Comparison of ENCODE assay signal across 1 cellular context in the genomic region with DNA sequence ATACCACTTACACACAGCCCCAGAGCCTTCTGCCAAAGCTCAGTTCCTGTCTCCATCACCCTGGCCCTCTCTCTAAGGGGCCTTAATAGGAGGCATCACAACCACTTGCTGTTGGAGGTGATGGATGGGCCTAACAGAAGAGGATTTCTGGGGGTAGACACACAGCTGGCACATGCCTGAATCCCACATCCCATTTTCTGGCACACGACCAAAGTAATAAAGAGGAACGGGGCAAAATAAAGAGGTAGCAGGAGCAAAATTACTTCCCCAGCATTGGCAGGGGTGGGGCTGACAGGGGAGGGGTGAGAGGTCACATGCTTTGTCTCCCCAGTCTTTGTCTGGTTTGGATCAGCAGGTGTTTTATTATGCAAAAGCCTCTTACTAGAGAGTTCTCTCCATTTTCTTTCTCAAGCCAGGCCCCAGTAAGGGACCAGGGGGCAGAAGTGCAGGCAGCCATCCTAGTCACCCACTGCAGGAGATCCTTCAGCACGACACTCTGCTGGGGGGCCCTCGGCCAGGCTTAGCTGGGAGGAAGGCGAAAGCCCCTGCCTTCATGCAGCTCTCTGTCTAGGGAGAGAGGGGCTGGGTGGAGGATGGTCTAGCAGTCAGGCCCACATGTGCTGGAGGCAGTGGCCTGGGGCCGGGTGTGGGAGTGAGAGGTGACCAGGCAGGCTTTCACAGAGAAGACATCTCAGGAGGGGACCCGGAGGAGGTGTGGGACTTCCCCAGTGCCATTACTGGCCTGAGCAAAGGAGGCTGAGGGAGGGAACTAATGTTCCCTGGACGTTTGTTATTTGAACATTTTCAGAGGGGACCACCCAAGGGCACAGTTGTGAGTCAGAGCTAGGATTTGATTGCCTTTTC.
TF ChIP-seq lines count a peak whose summit lies in the region.

No MANE protein-coding gene starts in this region.

TF ChIP-seq in H1, 55 proteins besides CTCF, POLR2A, EP300 and RAD21:
- TF ChIP-seq MAFK (IDR thresholded peaks at IDR 0.05; ENCODE audit: low read depth, low read length) = no peak
- no peak for TF ChIP-seq TBP (IDR thresholded peaks at IDR 0.05; ENCODE audit: low read depth, low read length)
- TF ChIP-seq YY1 (IDR thresholded peaks at IDR 0.05; ENCODE audit: low read depth, low read length) = no peak
- TF ChIP-seq HDAC6 (IDR thresholded peaks at IDR 0.05; ENCODE audit: low read depth, low read length) = no peak
- TF ChIP-seq RBBP5 (IDR thresholded peaks at IDR 0.05; ENCODE audit: borderline replicate concordance, low read depth, low read length) = no peak
- TF ChIP-seq CBX8 (IDR thresholded peaks at IDR 0.05; ENCODE audit: borderline replicate concordance, low read depth, low read length) = no peak
- no peak for TF ChIP-seq RNF2 (IDR thresholded peaks at IDR 0.05; ENCODE audit: borderline replicate concordance, low read depth, low read length, missing control alignments, poor library complexity, severe bottlenecking)
- TF ChIP-seq, protein P1, sequence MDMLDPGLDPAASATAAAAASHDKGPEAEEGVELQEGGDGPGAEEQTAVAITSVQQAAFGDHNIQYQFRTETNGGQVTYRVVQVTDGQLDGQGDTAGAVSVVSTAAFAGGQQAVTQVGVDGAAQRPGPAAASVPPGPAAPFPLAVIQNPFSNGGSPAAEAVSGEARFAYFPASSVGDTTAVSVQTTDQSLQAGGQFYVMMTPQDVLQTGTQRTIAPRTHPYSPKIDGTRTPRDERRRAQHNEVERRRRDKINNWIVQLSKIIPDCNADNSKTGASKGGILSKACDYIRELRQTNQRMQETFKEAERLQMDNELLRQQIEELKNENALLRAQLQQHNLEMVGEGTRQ (IDR thresholded peaks at IDR 0.05; ENCODE audit: low read length) = no peak
- TF ChIP-seq BCL11A (IDR thresholded peaks at IDR 0.05; ENCODE audit: low read depth in 2 of 2, low read length in 2 of 2) = no peak
- TF ChIP-seq TEAD4 (IDR thresholded peaks at IDR 0.05; ENCODE audit: low read depth, low read length) = no peak
